ENCODE assay signal across 10 cellular contexts in genomic region chr20:32052792-32053362, GRCh38. TPM values are rescaled to one million over a fixed set of nuclear protein-coding genes. Genes with fewer than 3 reads are reported as not detected.
DNase-seq lines count a peak whose midpoint lies in the region; TF ChIP-seq lines count a peak whose summit lies in the region.
"Had no signal": no experiment of that assay in that cellular context is flagged by ENCODE, and none has a peak within 500 bp of the region (broad histone marks: within the 10 kb centered on the region; RNA-seq: fewer than 3 reads in every experiment).

No MANE protein-coding gene starts in this region.

- peak overlapping the region; percentile 83 for H3K9ac ChIP-seq in SU-DHL-6 (ENCODE audit: low read length)

- no peaks in the 10 kb centered on the region for H3K27me3 ChIP-seq in SU-DHL-6 (ENCODE audit: low read length)
- H3K27me3 ChIP-seq in prostate gland (replicated peaks; ENCODE audit: insufficient read depth): peaks cover 5% of the 10 kb centered on the region

- H3K4me2 ChIP-seq in SU-DHL-6 (ENCODE audit: low read depth, low read length, poor library complexity, severe bottlenecking): peak overlapping the region; percentile 95

- CTCF ChIA-PET in Calu3 (lab: Charles Lee): interaction anchor here (0.7 kb wide), 1 partner anchor 956 kb away, joined by 6 read pairs; no protein-coding TSS in a partner anchor

- H4K20me1 ChIP-seq in SU-DHL-6 (ENCODE audit: low read depth, low read length): no peaks in the 10 kb centered on the region

- H3K4me1 ChIP-seq in prostate gland (replicated peaks): no peaks in the 10 kb centered on the region

- H3K27ac Mint-ChIP-seq in stimulated activated naive CD8-positive, alpha-beta T cell treated with anti-CD3 and anti-CD28 coated beads, Interleukin-15, Interleukin-2, amounts not matched to agents 100 ng/mL and 50 ng/mL, for 24 hours: no peak overlapping the region
- H3K27ac Mint-ChIP-seq in Calu3 (ENCODE audit: unreplicated experiment): no peak overlapping the region

- H3K4me3 Mint-ChIP-seq in stimulated activated naive CD8-positive, alpha-beta T cell treated with anti-CD3 and anti-CD28 coated beads, Interleukin-15, Interleukin-2, amounts not matched to agents 100 ng/mL and 50 ng/mL, for 24 hours: peak overlapping the region; percentile 48
- no peak overlapping the region for H3K4me3 Mint-ChIP-seq in Calu3 (ENCODE audit: low read depth, unreplicated experiment)

- TF ChIP-seq POLR2A in prostate gland (IDR thresholded peaks at IDR 0.05): no peak

- H2AFZ ChIP-seq in SU-DHL-6 (ENCODE audit: low read depth, low read length, severe bottlenecking): no peak overlapping the region

- peaks cover 41% of the 10 kb centered on the region for H3K79me2 ChIP-seq in SU-DHL-6 (ENCODE audit: insufficient read depth, low read length)

- H3K9me3 ChIP-seq in SU-DHL-6 (ENCODE audit: insufficient read depth, low read length) (no peaks in the 10 kb centered on the region), prostate gland (no peaks in the 10 kb centered on the region)
- H3K9me3 ChIP-seq: gastrocnemius medialis had no signal

- DNase-seq in DMS 273 (lab: John Stamatoyannopoulos, UW; ENCODE audit: unreplicated experiment) (peak; percentile 17), DMS 273 treated with DMSO at 0.1 percent for 48 hours (lab: John Stamatoyannopoulos, UW) (no peak), iPS-NIHi11 (ENCODE audit: low spot score) (peak; percentile 68), Calu3 (no peak), foreskin fibroblast (no peak), prostate gland (ENCODE audit: low spot score) (no peak)

- TF ChIP-seq CTCF in SU-DHL-6 (IDR thresholded peaks at IDR 0.05; ENCODE audit: insufficient read depth, low read length, poor library complexity, severe bottlenecking) (no peak), Calu3 (IDR thresholded peaks at IDR 0.05; ENCODE audit: unreplicated experiment) (no peak), foreskin fibroblast (IDR thresholded peaks at IDR 0.05; ENCODE audit: low read depth, low read length) (no peak), prostate gland (IDR thresholded peaks at IDR 0.05) (no peak)

- no peaks in the 10 kb centered on the region for H3K36me3 Mint-ChIP-seq in stimulated activated naive CD8-positive, alpha-beta T cell treated with anti-CD3 and anti-CD28 coated beads, Interleukin-15, Interleukin-2, amounts not matched to agents 100 ng/mL and 50 ng/mL, for 24 hours (ENCODE audit: low read depth)
- no peaks in the 10 kb centered on the region for H3K36me3 Mint-ChIP-seq in Calu3 (ENCODE audit: insufficient read depth, unreplicated experiment)

- intact Hi-C loops in Calu3 (cut with micrococcal nuclease; ENCODE audit: unreplicated experiment) (no loop called here), prostate gland (cut with DNase I) (no loop called here)

- H3K36me3 ChIP-seq in SU-DHL-6 (ENCODE audit: low read length) (peaks cover 9% of the 10 kb centered on the region; the same call in 1 of the 2 replicates), prostate gland (no peaks in the 10 kb centered on the region)
- H3K36me3 ChIP-seq: gastrocnemius medialis had no signal

- H3K9me2 ChIP-seq in SU-DHL-6 (replicated peaks; ENCODE audit: insufficient read depth, low read length): no peaks in the 10 kb centered on the region

- H3K9me3 Mint-ChIP-seq in stimulated activated naive CD8-positive, alpha-beta T cell treated with anti-CD3 and anti-CD28 coated beads, Interleukin-15, Interleukin-2, amounts not matched to agents 100 ng/mL and 50 ng/mL, for 24 hours: no peaks in the 10 kb centered on the region
- H3K9me3 Mint-ChIP-seq in Calu3 (ENCODE audit: low read depth, unreplicated experiment): no peaks in the 10 kb centered on the region

- H3K4me3 ChIP-seq in SU-DHL-6 (ENCODE audit: insufficient read depth, low read length, poor library complexity, severe bottlenecking) (peak overlapping the region; percentile 81), foreskin fibroblast (ENCODE audit: low read depth in 1 of 2, low read length in 2 of 2) (no peak overlapping the region), prostate gland (no peak overlapping the region)

- WGBS in prostate gland: 21% methylated on average over 22 of the region's 22 CpGs

- BruUV-seq in Calu3 (replicated peaks; lab: Mats Ljungman, UMichigan): no TSS peak

- H3K27me3 Mint-ChIP-seq in stimulated activated naive CD8-positive, alpha-beta T cell treated with anti-CD3 and anti-CD28 coated beads, Interleukin-15, Interleukin-2, amounts not matched to agents 100 ng/mL and 50 ng/mL, for 24 hours: peaks cover 51% of the 10 kb centered on the region
- peaks cover 95% of the 10 kb centered on the region for H3K27me3 Mint-ChIP-seq in Calu3 (ENCODE audit: unreplicated experiment)

- peak overlapping the region; percentile 80 for H3K27ac ChIP-seq in SU-DHL-6 (ENCODE audit: low read depth, low read length)
- H3K27ac ChIP-seq in prostate gland: no peak overlapping the region
- H3K27ac ChIP-seq: 22Rv1 had no signal

- H3F3A ChIP-seq in SU-DHL-6 (ENCODE audit: insufficient read depth): peaks cover 31% of the 10 kb centered on the region

- peaks cover 20% of the 10 kb centered on the region for H3K4me1 Mint-ChIP-seq in stimulated activated naive CD8-positive, alpha-beta T cell treated with anti-CD3 and anti-CD28 coated beads, Interleukin-15, Interleukin-2, amounts not matched to agents 100 ng/mL and 50 ng/mL, for 24 hours (ENCODE audit: low read depth)
- no peaks in the 10 kb centered on the region for H3K4me1 Mint-ChIP-seq in Calu3 (ENCODE audit: low read depth, unreplicated experiment)

RNA-seq across cellular contexts. Expression of gene HCK, which starts 0.8 kb away (rescaled TPM):
- total RNA-seq in Calu3 (2022) (not detected in 2 replicates), prostate gland (1 to 10 TPM; 3.1 to 6.0 TPM)

RNA-seq across cellular contexts. Expression of gene CCM2L, which starts 42.6 kb away (rescaled TPM):
- not detected in 2 replicates for total RNA-seq in Calu3 (2022)
- 1 to 10 TPM; 4.6 to 5.7 TPM for total RNA-seq in prostate gland

RNA-seq across cellular contexts. Expression of gene TM9SF4, which starts 56.6 kb away (rescaled TPM):
- 95.3 and 104 TPM in 2 replicates for total RNA-seq in Calu3 (2022)
- total RNA-seq in prostate gland: 10 to 100 TPM; 44.7 to 62.9 TPM

Comparison
In these comparisons a context has a peak if more than half of its experiments do, and no peak if none do; other contexts are left out.
1. DNase-seq: peak in DMS 273 (single experiment) and iPS-NIHi11 (single experiment); none in DMS 273 treated with DMSO at 0.1 percent for 48 hours (single experiment), Calu3 (single experiment), foreskin fibroblast (0 of 2) and prostate gland (single experiment).